Comparison of ENCODE assay signal across 2 cellular contexts in the genomic region with DNA sequence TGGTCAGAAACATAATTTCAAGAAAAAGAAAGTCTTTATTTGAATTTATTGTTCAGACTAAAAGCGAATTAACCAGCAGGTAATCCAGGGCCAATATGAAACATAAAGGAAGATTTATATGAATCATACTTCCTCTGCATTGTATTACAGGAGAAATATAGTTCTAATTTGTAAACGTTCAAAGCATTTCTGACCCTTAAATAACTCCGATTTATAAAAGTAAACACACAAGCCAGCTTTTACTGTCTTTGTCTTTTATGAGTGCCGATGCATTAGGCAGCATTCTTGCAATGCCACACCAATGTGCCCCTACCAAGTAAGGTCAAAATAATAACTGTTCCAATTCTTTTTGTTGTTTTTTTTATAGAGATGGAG.
TF ChIP-seq lines count a peak whose summit lies in the region.

No MANE protein-coding gene starts in this region.

TF ChIP-seq in SK-N-SH, 30 proteins besides CTCF, POLR2A, EP300 and RAD21 (continued from another document):
- TF ChIP-seq, protein P1, sequence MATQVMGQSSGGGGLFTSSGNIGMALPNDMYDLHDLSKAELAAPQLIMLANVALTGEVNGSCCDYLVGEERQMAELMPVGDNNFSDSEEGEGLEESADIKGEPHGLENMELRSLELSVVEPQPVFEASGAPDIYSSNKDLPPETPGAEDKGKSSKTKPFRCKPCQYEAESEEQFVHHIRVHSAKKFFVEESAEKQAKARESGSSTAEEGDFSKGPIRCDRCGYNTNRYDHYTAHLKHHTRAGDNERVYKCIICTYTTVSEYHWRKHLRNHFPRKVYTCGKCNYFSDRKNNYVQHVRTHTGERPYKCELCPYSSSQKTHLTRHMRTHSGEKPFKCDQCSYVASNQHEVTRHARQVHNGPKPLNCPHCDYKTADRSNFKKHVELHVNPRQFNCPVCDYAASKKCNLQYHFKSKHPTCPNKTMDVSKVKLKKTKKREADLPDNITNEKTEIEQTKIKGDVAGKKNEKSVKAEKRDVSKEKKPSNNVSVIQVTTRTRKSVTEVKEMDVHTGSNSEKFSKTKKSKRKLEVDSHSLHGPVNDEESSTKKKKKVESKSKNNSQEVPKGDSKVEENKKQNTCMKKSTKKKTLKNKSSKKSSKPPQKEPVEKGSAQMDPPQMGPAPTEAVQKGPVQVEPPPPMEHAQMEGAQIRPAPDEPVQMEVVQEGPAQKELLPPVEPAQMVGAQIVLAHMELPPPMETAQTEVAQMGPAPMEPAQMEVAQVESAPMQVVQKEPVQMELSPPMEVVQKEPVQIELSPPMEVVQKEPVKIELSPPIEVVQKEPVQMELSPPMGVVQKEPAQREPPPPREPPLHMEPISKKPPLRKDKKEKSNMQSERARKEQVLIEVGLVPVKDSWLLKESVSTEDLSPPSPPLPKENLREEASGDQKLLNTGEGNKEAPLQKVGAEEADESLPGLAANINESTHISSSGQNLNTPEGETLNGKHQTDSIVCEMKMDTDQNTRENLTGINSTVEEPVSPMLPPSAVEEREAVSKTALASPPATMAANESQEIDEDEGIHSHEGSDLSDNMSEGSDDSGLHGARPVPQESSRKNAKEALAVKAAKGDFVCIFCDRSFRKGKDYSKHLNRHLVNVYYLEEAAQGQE (IDR thresholded peaks at IDR 0.05; ENCODE audit: low read depth, low read length): no peak
- TF ChIP-seq FOXM1 (IDR thresholded peaks at IDR 0.05; ENCODE audit: low read depth) (no peak), SMC3 (IDR thresholded peaks at IDR 0.05; ENCODE audit: low read depth, low read length) (no peak), YY1 (IDR thresholded peaks at IDR 0.05; ENCODE audit: low read depth) (no peak)
TF ChIP-seq in SK-N-SH: peak in this region for 0.

TF ChIP-seq in SK-N-SH treated with all-trans-retinoic acid at 6 μM for 48 hours, 23 proteins besides CTCF, POLR2A, EP300 and RAD21 (continued from another document):
- TF ChIP-seq, protein P2, sequence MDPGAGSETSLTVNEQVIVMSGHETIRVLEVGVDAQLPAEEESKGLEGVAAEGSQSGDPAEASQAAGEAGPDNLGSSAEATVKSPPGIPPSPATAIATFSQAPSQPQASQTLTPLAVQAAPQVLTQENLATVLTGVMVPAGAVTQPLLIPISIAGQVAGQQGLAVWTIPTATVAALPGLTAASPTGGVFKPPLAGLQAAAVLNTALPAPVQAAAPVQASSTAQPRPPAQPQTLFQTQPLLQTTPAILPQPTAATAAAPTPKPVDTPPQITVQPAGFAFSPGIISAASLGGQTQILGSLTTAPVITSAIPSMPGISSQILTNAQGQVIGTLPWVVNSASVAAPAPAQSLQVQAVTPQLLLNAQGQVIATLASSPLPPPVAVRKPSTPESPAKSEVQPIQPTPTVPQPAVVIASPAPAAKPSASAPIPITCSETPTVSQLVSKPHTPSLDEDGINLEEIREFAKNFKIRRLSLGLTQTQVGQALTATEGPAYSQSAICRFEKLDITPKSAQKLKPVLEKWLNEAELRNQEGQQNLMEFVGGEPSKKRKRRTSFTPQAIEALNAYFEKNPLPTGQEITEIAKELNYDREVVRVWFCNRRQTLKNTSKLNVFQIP (CRISPR knock-in tag; IDR thresholded peaks at IDR 0.05; ENCODE audit: borderline replicate concordance, low read depth): no peak
- TF ChIP-seq TCF4 (CRISPR knock-in tag; IDR thresholded peaks at IDR 0.05; ENCODE audit: borderline replicate concordance) (no peak), CSDC2 (CRISPR knock-in tag; IDR thresholded peaks at IDR 0.05) (no peak), PPARA (CRISPR knock-in tag; IDR thresholded peaks at IDR 0.05; ENCODE audit: borderline replicate concordance) (no peak)
- TF ChIP-seq, protein P3, sequence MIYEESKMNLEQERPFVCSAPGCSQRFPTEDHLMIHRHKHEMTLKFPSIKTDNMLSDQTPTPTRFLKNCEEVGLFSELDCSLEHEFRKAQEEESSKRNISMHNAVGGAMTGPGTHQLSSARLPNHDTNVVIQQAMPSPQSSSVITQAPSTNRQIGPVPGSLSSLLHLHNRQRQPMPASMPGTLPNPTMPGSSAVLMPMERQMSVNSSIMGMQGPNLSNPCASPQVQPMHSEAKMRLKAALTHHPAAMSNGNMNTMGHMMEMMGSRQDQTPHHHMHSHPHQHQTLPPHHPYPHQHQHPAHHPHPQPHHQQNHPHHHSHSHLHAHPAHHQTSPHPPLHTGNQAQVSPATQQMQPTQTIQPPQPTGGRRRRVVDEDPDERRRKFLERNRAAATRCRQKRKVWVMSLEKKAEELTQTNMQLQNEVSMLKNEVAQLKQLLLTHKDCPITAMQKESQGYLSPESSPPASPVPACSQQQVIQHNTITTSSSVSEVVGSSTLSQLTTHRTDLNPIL (CRISPR knock-in tag; IDR thresholded peaks at IDR 0.05; ENCODE audit: low read depth): no peak
- TF ChIP-seq, protein P4, sequence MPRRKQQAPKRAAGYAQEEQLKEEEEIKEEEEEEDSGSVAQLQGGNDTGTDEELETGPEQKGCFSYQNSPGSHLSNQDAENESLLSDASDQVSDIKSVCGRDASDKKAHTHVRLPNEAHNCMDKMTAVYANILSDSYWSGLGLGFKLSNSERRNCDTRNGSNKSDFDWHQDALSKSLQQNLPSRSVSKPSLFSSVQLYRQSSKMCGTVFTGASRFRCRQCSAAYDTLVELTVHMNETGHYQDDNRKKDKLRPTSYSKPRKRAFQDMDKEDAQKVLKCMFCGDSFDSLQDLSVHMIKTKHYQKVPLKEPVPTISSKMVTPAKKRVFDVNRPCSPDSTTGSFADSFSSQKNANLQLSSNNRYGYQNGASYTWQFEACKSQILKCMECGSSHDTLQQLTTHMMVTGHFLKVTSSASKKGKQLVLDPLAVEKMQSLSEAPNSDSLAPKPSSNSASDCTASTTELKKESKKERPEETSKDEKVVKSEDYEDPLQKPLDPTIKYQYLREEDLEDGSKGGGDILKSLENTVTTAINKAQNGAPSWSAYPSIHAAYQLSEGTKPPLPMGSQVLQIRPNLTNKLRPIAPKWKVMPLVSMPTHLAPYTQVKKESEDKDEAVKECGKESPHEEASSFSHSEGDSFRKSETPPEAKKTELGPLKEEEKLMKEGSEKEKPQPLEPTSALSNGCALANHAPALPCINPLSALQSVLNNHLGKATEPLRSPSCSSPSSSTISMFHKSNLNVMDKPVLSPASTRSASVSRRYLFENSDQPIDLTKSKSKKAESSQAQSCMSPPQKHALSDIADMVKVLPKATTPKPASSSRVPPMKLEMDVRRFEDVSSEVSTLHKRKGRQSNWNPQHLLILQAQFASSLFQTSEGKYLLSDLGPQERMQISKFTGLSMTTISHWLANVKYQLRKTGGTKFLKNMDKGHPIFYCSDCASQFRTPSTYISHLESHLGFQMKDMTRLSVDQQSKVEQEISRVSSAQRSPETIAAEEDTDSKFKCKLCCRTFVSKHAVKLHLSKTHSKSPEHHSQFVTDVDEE (CRISPR knock-in tag; IDR thresholded peaks at IDR 0.05): no peak
